ENCODE assay signal across 1 cellular context in genomic region chr16:57343131-57343731, GRCh38.
TF ChIP-seq lines count a peak whose summit lies in the region.

No MANE protein-coding gene starts in this region.

TF ChIP-seq in GM12878, 131 proteins besides CTCF, POLR2A, EP300 and RAD21:
- TF ChIP-seq EED (IDR thresholded peaks at IDR 0.05; ENCODE audit: low read depth) (peak; percentile 76), MEF2B (IDR thresholded peaks at IDR 0.05; ENCODE audit: partially characterized antibody, poor library complexity, severe bottlenecking) (no peak), WRNIP1 (IDR thresholded peaks at IDR 0.05; ENCODE audit: borderline replicate concordance, low read depth, low read length) (no peak), EZH2 (IDR thresholded peaks at IDR 0.05; ENCODE audit: borderline replicate concordance, control insufficient read depth, low read depth, low read length) (no peak), IRF5 (IDR thresholded peaks at IDR 0.05; ENCODE audit: borderline replicate concordance) (no peak), REST (IDR thresholded peaks at IDR 0.05; ENCODE audit: low read depth, low read length) (no peak), IKZF2 (IDR thresholded peaks at IDR 0.05) (peak in 1 of 2 experiments; percentile 32; a peak in 2 of 4 replicates), MLLT1 (IDR thresholded peaks at IDR 0.05) (no peak), TCF3 (IDR thresholded peaks at IDR 0.05; ENCODE audit: borderline replicate concordance, insufficient read depth, low read depth, low read length) (peak; percentile 34; the same call in 1 of the 2 replicates), IKZF1 (conservative IDR thresholded peaks at IDR 0.05) (0 out of 2 replicates have a peak, but pooled peaks have one; percentile 18), SPI1 (IDR thresholded peaks at IDR 0.05; ENCODE audit: borderline replicate concordance, insufficient read depth, low read depth, low read length) (peak; percentile 55), RFX5 (IDR thresholded peaks at IDR 0.05; ENCODE audit: low read depth, low read length) (no peak), SUPT20H (IDR thresholded peaks at IDR 0.05; ENCODE audit: borderline replicate concordance, control insufficient read depth, low read depth, low read length) (no peak), NR2C1 (IDR thresholded peaks at IDR 0.05) (no peak), RUNX3 (IDR thresholded peaks at IDR 0.05; ENCODE audit: low read length) (0 out of 2 replicates have a peak, but pooled peaks have one; percentile 18), NFIC (IDR thresholded peaks at IDR 0.05; ENCODE audit: low read depth, low read length) (peak; percentile 17; the same call in 1 of the 2 replicates), CBX5 (IDR thresholded peaks at IDR 0.05; ENCODE audit: low read depth) (no peak), RCOR1 (conservative IDR thresholded peaks at IDR 0.05; ENCODE audit: low read depth, low read length) (no peak), HCFC1 (IDR thresholded peaks at IDR 0.05; ENCODE audit: low read length) (no peak), ZNF622 (IDR thresholded peaks at IDR 0.05) (no peak), ZNF687 (IDR thresholded peaks at IDR 0.05) (no peak), BCL11A (IDR thresholded peaks at IDR 0.05; ENCODE audit: low read depth, low read length) (no peak)
TF ChIP-seq in GM12878: peak in this region for 7.
